In the genomic region with DNA sequence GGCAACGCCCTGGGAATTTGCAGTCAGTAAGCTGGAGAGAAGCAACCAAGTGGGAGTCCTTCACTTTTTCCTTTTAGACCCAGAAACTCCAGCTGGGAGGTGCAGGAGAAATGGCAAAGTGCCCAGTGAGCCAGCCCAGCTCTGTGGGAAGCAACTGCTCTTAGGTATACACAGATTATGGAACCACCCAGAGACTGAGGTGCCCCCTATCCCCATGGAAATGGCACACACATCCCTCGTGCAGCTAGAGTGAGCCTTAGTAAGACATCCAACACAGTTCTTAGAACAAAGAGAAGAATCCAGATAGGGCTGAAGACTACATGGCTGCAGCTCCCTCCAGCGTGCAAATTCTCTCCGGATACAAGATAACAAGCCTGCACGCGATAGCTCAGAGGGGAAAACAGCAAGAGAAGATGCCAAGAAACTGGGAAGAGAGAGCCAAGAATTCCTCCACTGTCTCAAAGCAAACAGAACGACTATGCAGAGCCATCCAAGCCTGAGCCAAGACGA, we compare ENCODE assay signal across 10 cellular contexts. TPM values are rescaled to one million over a fixed set of nuclear protein-coding genes. Genes with fewer than 3 reads are reported as not detected.
DNase-seq lines count a peak whose midpoint lies in the region; ATAC-seq lines count a peak whose summit lies in the region.
"Had no signal": no experiment of that assay in that cellular context is flagged by ENCODE, and none has a peak within 500 bp of the region (broad histone marks: within the 10 kb centered on the region; RNA-seq: fewer than 3 reads in every experiment).

No MANE protein-coding gene starts in this region.

- WGBS in urinary bladder: 9% methylated on average over 8 of the region's 8 CpGs

- no peaks in the 10 kb centered on the region for H3K4me1 ChIP-seq in urinary bladder (ENCODE audit: insufficient read depth)

- H3K4me3 Mint-ChIP-seq in activated T-cell treated with anti-CD3 and anti-CD28 coated beads, Interleukin-2, amount 50 U/mL, for 72 hours: no peak overlapping the region
- H3K4me3 Mint-ChIP-seq in activated T-cell treated with anti-CD3 and anti-CD28 coated beads, Interleukin-2, amount 50 U/mL, for 24 hours: no peak overlapping the region
- no peak overlapping the region for H3K4me3 Mint-ChIP-seq in memory B cell
- H3K4me3 Mint-ChIP-seq: activated naive CD8-positive, alpha-beta T cell treated with anti-CD3 and anti-CD28 coated beads, Interleukin-2, amount 10 ng/mL, durations not matched to agents 7 days and 5 days had no signal

- ATAC-seq in activated T-cell treated with anti-CD3 and anti-CD28 coated beads, Interleukin-2, amount 50 U/mL, for 72 hours (replicated peaks in 1 of 2): no peak
- ATAC-seq in memory B cell (ENCODE audit: low read depth) (no peak), HG02678 (IDR thresholded peaks at IDR 0.05; ENCODE audit: unreplicated experiment) (no peak), GM18519 (IDR thresholded peaks at IDR 0.05; ENCODE audit: low FRiP score, unreplicated experiment) (no peak)

- H3K27ac Mint-ChIP-seq in activated T-cell treated with anti-CD3 and anti-CD28 coated beads, Interleukin-2, amount 50 U/mL, for 72 hours: peak overlapping the region; percentile 65
- H3K27ac Mint-ChIP-seq in activated T-cell treated with anti-CD3 and anti-CD28 coated beads, Interleukin-2, amount 50 U/mL, for 24 hours: no peak overlapping the region
- H3K27ac Mint-ChIP-seq in memory B cell: peak overlapping the region; percentile 79

- no peak for DNase-seq in activated T-cell treated with anti-CD3 and anti-CD28 coated beads, Interleukin-2, amount 50 U/mL, for 72 hours
- DNase-seq in activated T-cell treated with anti-CD3 and anti-CD28 coated beads, Interleukin-2, amount 50 U/mL, for 24 hours: no peak
- DNase-seq in memory B cell (ENCODE audit: low spot score in 2 of 2) (no peak), activated gamma-delta T cell treated with Interleukin-2 at 50 U/mL for 16 hours (no peak)
- DNase-seq: activated naive CD8-positive, alpha-beta T cell treated with anti-CD3 and anti-CD28 coated beads, Interleukin-2, amount 10 ng/mL, durations not matched to agents 7 days and 5 days; occipital lobe had no signal

- peaks cover 7 to 14% of the 10 kb centered on the region in 2 donors for H3K36me3 Mint-ChIP-seq in activated T-cell treated with anti-CD3 and anti-CD28 coated beads, Interleukin-2, amount 50 U/mL, for 72 hours (ENCODE audit: insufficient read depth in 2 of 2)
- peaks cover 53% of the 10 kb centered on the region for H3K36me3 Mint-ChIP-seq in activated T-cell treated with anti-CD3 and anti-CD28 coated beads, Interleukin-2, amount 50 U/mL, for 24 hours (ENCODE audit: low read depth)
- peaks cover 21% of the 10 kb centered on the region for H3K36me3 Mint-ChIP-seq in memory B cell

- H3K36me3 ChIP-seq in urinary bladder (ENCODE audit: insufficient read depth): no peaks in the 10 kb centered on the region

- peaks cover 24% of the 10 kb centered on the region for H3K4me1 Mint-ChIP-seq in activated T-cell treated with anti-CD3 and anti-CD28 coated beads, Interleukin-2, amount 50 U/mL, for 72 hours (ENCODE audit: low read depth)
- peaks cover 37% of the 10 kb centered on the region for H3K4me1 Mint-ChIP-seq in activated T-cell treated with anti-CD3 and anti-CD28 coated beads, Interleukin-2, amount 50 U/mL, for 24 hours (ENCODE audit: low read depth)
- peaks cover 25% of the 10 kb centered on the region for H3K4me1 Mint-ChIP-seq in memory B cell

- H3K9me3 Mint-ChIP-seq in activated T-cell treated with anti-CD3 and anti-CD28 coated beads, Interleukin-2, amount 50 U/mL, for 72 hours: no peaks in the 10 kb centered on the region
- H3K9me3 Mint-ChIP-seq in activated T-cell treated with anti-CD3 and anti-CD28 coated beads, Interleukin-2, amount 50 U/mL, for 24 hours: no peaks in the 10 kb centered on the region
- H3K9me3 Mint-ChIP-seq in memory B cell: no peaks in the 10 kb centered on the region
- H3K9me3 Mint-ChIP-seq: activated naive CD8-positive, alpha-beta T cell treated with anti-CD3 and anti-CD28 coated beads, Interleukin-2, amount 10 ng/mL, durations not matched to agents 7 days and 5 days had no signal

- peaks cover 32% of the 10 kb centered on the region for H3K27me3 Mint-ChIP-seq in activated T-cell treated with anti-CD3 and anti-CD28 coated beads, Interleukin-2, amount 50 U/mL, for 72 hours (ENCODE audit: low read depth)
- peaks cover 66% of the 10 kb centered on the region for H3K27me3 Mint-ChIP-seq in activated T-cell treated with anti-CD3 and anti-CD28 coated beads, Interleukin-2, amount 50 U/mL, for 24 hours
- H3K27me3 Mint-ChIP-seq in memory B cell: no peaks in the 10 kb centered on the region
- H3K27me3 Mint-ChIP-seq: activated naive CD8-positive, alpha-beta T cell treated with anti-CD3 and anti-CD28 coated beads, Interleukin-2, amount 10 ng/mL, durations not matched to agents 7 days and 5 days had no signal

- no peak overlapping the region for H3K4me3 ChIP-seq in urinary bladder (ENCODE audit: low read depth, low read length)

- H3K27ac ChIP-seq in cingulate gyrus (ENCODE audit: low read depth, low read length): peak overlapping the region; percentile 19
- peak overlapping the region; percentile 29 for H3K27ac ChIP-seq in urinary bladder (ENCODE audit: low read depth)

RNA-seq across cellular contexts. Expression of gene IRAK1, which starts 26.6 kb away (rescaled TPM):
- total RNA-seq in activated T-cell treated with anti-CD3 and anti-CD28 coated beads, Interleukin-2, amount 50 U/mL, for 72 hours: 100 to 1,000 TPM; 131 to 150 TPM
- 9.5 TPM for total RNA-seq in urinary bladder
- 67.2 TPM for polyA plus RNA-seq in urinary bladder

RNA-seq across cellular contexts. Expression of gene MECP2, which starts 51.2 kb away (rescaled TPM):
- 10 to 100 TPM; 70.4 to 73.5 TPM for total RNA-seq in activated T-cell treated with anti-CD3 and anti-CD28 coated beads, Interleukin-2, amount 50 U/mL, for 72 hours
- 30.5 TPM for total RNA-seq in urinary bladder
- polyA plus RNA-seq in urinary bladder: 25.9 TPM

Comparison
In these comparisons a context has a peak if more than half of its experiments do, and no peak if none do; other contexts are left out.
1. RNA of gene IRAK1, which starts 26.6 kb away (total RNA-seq): 131 to 150 TPM in activated T-cell treated with anti-CD3 and anti-CD28 coated beads, Interleukin-2, amount 50 U/mL, for 72 hours; 9.5 TPM in urinary bladder (single experiment); every median in the first group is over 10 times any median in the second.